Comparison of ENCODE assay signal across 15 cellular contexts in the genomic region with DNA sequence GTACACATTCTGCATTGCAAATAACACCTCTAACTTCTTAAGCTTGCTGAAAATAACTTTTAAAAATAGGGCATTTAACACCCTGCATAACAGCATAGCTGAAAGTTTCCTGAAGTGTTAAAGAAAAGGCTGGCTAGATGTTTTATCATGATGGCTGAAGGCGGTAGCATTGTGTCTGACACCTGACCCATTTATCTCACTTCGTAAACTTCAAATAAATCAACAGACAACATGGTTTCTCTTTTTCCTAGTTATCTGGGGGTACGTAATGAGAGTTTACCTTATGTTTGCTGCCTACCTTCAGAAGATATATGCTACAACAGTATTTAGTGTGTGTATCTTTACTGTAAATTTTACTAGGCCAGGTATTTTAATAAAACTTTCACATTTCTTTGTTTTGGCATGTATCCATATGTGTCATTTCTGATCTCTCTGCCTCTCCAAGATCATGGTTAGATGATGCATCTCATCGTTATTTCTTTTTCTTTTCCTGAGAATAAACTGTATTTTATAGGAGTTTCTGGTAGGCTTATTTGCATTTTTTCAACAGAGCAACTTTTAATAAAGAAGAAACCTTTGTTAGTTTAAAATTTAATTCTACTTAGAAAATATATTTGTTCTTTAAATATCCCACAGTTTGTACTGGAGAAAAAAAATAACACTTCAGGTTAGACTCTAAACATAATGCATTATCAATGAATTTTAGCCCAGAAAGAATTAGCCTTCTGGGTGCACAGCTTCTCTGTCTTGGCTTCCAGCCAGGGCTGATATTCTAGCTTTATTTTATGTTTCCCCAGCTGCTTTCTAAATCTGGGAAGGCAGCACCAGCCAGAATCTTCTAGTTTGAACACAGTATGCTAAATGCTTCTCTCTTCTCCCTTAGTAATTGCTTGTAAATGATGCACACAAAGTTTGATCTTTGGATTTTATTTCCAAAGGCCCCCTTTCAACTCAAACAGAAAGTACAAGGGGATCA. TPM values are rescaled to one million over a fixed set of nuclear protein-coding genes. Genes with fewer than 3 reads are reported as not detected.
A peak's percentile ranks its signal among the peaks of the same experiment; 100 is the strongest.
DNase-seq lines count a peak whose midpoint lies in the region; ATAC-seq and TF ChIP-seq lines count a peak whose summit lies in the region.
"Had no signal": no experiment of that assay in that cellular context is flagged by ENCODE, and none has a peak within 500 bp of the region (broad histone marks: within the 10 kb centered on the region; RNA-seq: fewer than 3 reads in every experiment).

No MANE protein-coding gene starts in this region.

- no peak overlapping the region for H3K4me2 ChIP-seq in MM.1S (ENCODE audit: low read depth, low read length)

- H3K9me2 ChIP-seq in MM.1S (replicated peaks; ENCODE audit: insufficient read depth, low read length): no peaks in the 10 kb centered on the region

- intact Hi-C loops in ascending aorta (cut with DNase I): no loop called here

- H3K9ac ChIP-seq in MM.1S (ENCODE audit: low read length): no peak overlapping the region
- H3K9ac ChIP-seq: GM23248 had no signal

- no peaks in the 10 kb centered on the region for H3K9me3 ChIP-seq in HEK293 (ENCODE audit: control insufficient read depth, insufficient read depth, low read depth, low read length)
- no peaks in the 10 kb centered on the region for H3K9me3 ChIP-seq in tibial nerve
- H3K9me3 ChIP-seq in ascending aorta: no peaks in the 10 kb centered on the region
- H3K9me3 ChIP-seq in MM.1S (replicated peaks; ENCODE audit: insufficient read depth, low read length): no peaks in the 10 kb centered on the region
- H3K9me3 ChIP-seq: BE2C, stomach had no signal

- H3F3A ChIP-seq in MM.1S (ENCODE audit: insufficient read depth, low read length): no peaks in the 10 kb centered on the region

- CTCF ChIA-PET in HEK293 (lab: Yijun Ruan, JAX): interaction anchor here (0.7 kb wide), 1 partner anchor 19 kb away, joined by 3 read pairs; no protein-coding TSS in a partner anchor

- no peak for TF ChIP-seq CTCF in HEK293 (tag by site-specific recombination; IDR thresholded peaks at IDR 0.05)
- no peak for TF ChIP-seq CTCF in tibial nerve (IDR thresholded peaks at IDR 0.05)
- no peak for TF ChIP-seq CTCF in ascending aorta (IDR thresholded peaks at IDR 0.05)
- TF ChIP-seq CTCF in MM.1S (IDR thresholded peaks at IDR 0.05; ENCODE audit: low read length): no peak

- TF ChIP-seq EP300 in tibial nerve (IDR thresholded peaks at IDR 0.05): no peak

- H3K4me3 ChIP-seq in HEK293 (ENCODE audit: low read depth, low read length) (no peak overlapping the region; the same call in 1 of the 2 replicates), tibial nerve (no peak overlapping the region), ascending aorta (no peak overlapping the region), MM.1S (ENCODE audit: low read length) (no peak overlapping the region)
- H3K4me3 ChIP-seq: GM23248, stomach had no signal

- peaks cover 0 to 3% of the 10 kb centered on the region in 2 donors for H3K9me3 Mint-ChIP-seq in effector memory CD8-positive, alpha-beta T cell

- H3K36me3 ChIP-seq in HEK293 (ENCODE audit: control insufficient read depth in 2 of 2, insufficient read depth in 1 of 2, low read length in 2 of 2) (no peaks in the 10 kb centered on the region), tibial nerve (no peaks in the 10 kb centered on the region), ascending aorta (no peaks in the 10 kb centered on the region), MM.1S (replicated peaks; ENCODE audit: insufficient read depth, low read length) (no peaks in the 10 kb centered on the region)
- H3K36me3 ChIP-seq: BE2C, stomach had no signal

- no peaks in the 10 kb centered on the region for H3K79me2 ChIP-seq in MM.1S (ENCODE audit: low read length)

- peaks cover 6% of the 10 kb centered on the region for H3K4me1 ChIP-seq in HEK293 (ENCODE audit: control insufficient read depth, insufficient read depth, low read length)
- H3K4me1 ChIP-seq in tibial nerve: peaks cover 0 to 12% (median 0%) of the 10 kb centered on the region in 4 donors
- H3K4me1 ChIP-seq in ascending aorta: no peaks in the 10 kb centered on the region
- no peaks in the 10 kb centered on the region for H3K4me1 ChIP-seq in MM.1S (ENCODE audit: low read length)
- H3K4me1 ChIP-seq: BE2C had no signal

- H3K27me3 ChIP-seq in tibial nerve (no peaks in the 10 kb centered on the region), ascending aorta (no peaks in the 10 kb centered on the region), MM.1S (replicated peaks; ENCODE audit: insufficient read depth, low read length) (no peaks in the 10 kb centered on the region)
- H3K27me3 ChIP-seq: stomach had no signal

- no peaks in the 10 kb centered on the region for H3K27me3 Mint-ChIP-seq in effector memory CD8-positive, alpha-beta T cell

- no peaks in the 10 kb centered on the region for H4K20me1 ChIP-seq in MM.1S (ENCODE audit: insufficient read depth, low read length)

- no peaks in the 10 kb centered on the region for H3K4me1 Mint-ChIP-seq in effector memory CD8-positive, alpha-beta T cell (ENCODE audit: low read depth in 2 of 2)

- no peak for TF ChIP-seq POLR2A in tibial nerve (IDR thresholded peaks at IDR 0.05)

- POLR2A ChIA-PET in HEK293 (lab: Yijun Ruan, JAX): no interaction called here

- H3K36me3 Mint-ChIP-seq in effector memory CD8-positive, alpha-beta T cell (ENCODE audit: insufficient read depth): peaks cover 4% of the 10 kb centered on the region

- no peak overlapping the region for H3K27ac Mint-ChIP-seq in effector memory CD8-positive, alpha-beta T cell

- DNase-seq in NCI-H2081 (lab: John Stamatoyannopoulos, UW): peak; percentile 74 to 92
- DNase-seq in NCI-H82 (lab: John Stamatoyannopoulos, UW): peak; percentile 67
- peak; percentile 67 for DNase-seq in myocyte (ENCODE audit: low read depth)
- DNase-seq in effector memory CD8-positive, alpha-beta T cell: no peak
- no peak for DNase-seq in tibial nerve (ENCODE audit: low spot score in 2 of 2)
- DNase-seq in ascending aorta (ENCODE audit: low spot score in 2 of 2): no peak
- DNase-seq in MM.1S: no peak
- DNase-seq: BE2C; effector memory CD4-positive, alpha-beta T cell; GM23248; stomach had no signal

- WGBS in tibial nerve, 2 donors: 71% methylated on average over 4 of the region's 4 CpGs

- no peak overlapping the region for H2AFZ ChIP-seq in MM.1S (ENCODE audit: low read length)
- H2AFZ ChIP-seq: GM23248 had no signal

- H3K4me3 Mint-ChIP-seq in effector memory CD8-positive, alpha-beta T cell: no peak overlapping the region

- H3K27ac ChIP-seq in HEK293 (ENCODE audit: extremely low read depth, low read depth, low read length): peak overlapping the region; percentile 60; the same call in 1 of the 2 replicates
- no peak overlapping the region for H3K27ac ChIP-seq in tibial nerve
- no peak overlapping the region for H3K27ac ChIP-seq in ascending aorta
- H3K27ac ChIP-seq in MM.1S (ENCODE audit: low read length): no peak overlapping the region
- H3K27ac ChIP-seq: GM23248, RWPE1, stomach had no signal

- no peak for ATAC-seq in effector memory CD8-positive, alpha-beta T cell (replicated peaks)

TF ChIP-seq in HEK293, 187 proteins besides CTCF, POLR2A, EP300 and RAD21 (continues in another document):
- TF ChIP-seq ZXDB (tag by site-specific recombination; IDR thresholded peaks at IDR 0.05): peak; percentile 33; the same call in 1 of the 2 replicates
- TF ChIP-seq HOXA7 (CRISPR knock-in tag; IDR thresholded peaks at IDR 0.05; ENCODE audit: borderline replicate concordance): no peak
- TF ChIP-seq ZBTB17 (tag by site-specific recombination; IDR thresholded peaks at IDR 0.05): 0 out of 2 replicates have a peak, but pooled peaks have one; percentile 36
- TF ChIP-seq MZF1 (tag by site-specific recombination; IDR thresholded peaks at IDR 0.05; ENCODE audit: borderline replicate concordance): peak; percentile 33; the same call in 1 of the 2 replicates
- no peak for TF ChIP-seq SP3 (tag by site-specific recombination; IDR thresholded peaks at IDR 0.05)
- peak; percentile 62; the same call in 1 of the 2 replicates for TF ChIP-seq ZNF394 (tag by site-specific recombination; IDR thresholded peaks at IDR 0.05; ENCODE audit: borderline replicate concordance)
- peak; percentile 45; the same call in 1 of the 2 replicates for TF ChIP-seq OSR2 (tag by site-specific recombination; IDR thresholded peaks at IDR 0.05)
- 0 out of 2 replicates have a peak, but pooled peaks have one; percentile 42 for TF ChIP-seq ZNF561 (tag by site-specific recombination; IDR thresholded peaks at IDR 0.05; ENCODE audit: borderline replicate concordance)
- peak; percentile 89 for TF ChIP-seq FEZF1 (tag by site-specific recombination; IDR thresholded peaks at IDR 0.05)
- TF ChIP-seq ZNF654 (tag by site-specific recombination; IDR thresholded peaks at IDR 0.05; ENCODE audit: low read depth): no peak
- TF ChIP-seq ZNF501 (tag by site-specific recombination; IDR thresholded peaks at IDR 0.05): no peak
- TF ChIP-seq PBX3 (CRISPR knock-in tag; IDR thresholded peaks at IDR 0.05): no peak

RNA-seq across cellular contexts. Expression of gene NDST4, which starts 2.9 kb away (rescaled TPM):
- total RNA-seq in myocyte (not detected in 2 replicates), tibial nerve (1 to 10 TPM in 1 of 4 donors, under 1 TPM in 3; 0.20 to 2.2 (median 0.55) TPM), ascending aorta (not detected)
- not detected for polyA plus RNA-seq in myocyte (2012)
- total RNA-seq: G401, GM23248 had no signal
- polyA plus RNA-seq: GM23248, keratinocyte had no signal

Comparison
In these comparisons a context has a peak if more than half of its experiments do, and no peak if none do; other contexts are left out.
1. DNase-seq: peak in NCI-H2081 (2 of 2), NCI-H82 (single experiment) and myocyte (single experiment); none in effector memory CD8-positive, alpha-beta T cell (0 of 3), tibial nerve (0 of 2), ascending aorta (0 of 2) and MM.1S (single experiment).